ENCODE assay signal across 21 cellular contexts in the genomic region with DNA sequence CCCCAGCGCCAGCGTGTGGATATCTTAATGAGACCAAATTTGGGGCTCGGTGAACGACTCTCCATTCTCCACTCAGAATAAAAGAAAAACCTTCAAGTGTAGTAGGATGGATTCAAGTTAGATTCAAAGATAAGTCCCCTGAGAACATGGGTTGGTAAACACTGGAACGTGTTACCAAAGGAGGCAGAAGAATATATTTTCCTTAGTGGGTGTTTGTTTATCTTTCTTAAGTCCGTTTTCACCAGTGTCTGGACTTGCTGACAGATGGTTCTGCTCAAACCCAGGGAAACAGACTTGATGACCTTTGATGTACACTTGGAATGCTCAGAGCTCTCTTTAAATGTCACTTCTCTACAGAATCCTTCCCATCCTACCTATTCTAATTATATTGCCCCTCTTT.
"Had no signal": no experiment of that assay in that cellular context is flagged by ENCODE, and none has a peak within 500 bp of the region (broad histone marks: within the 10 kb centered on the region; RNA-seq: fewer than 3 reads in every experiment).

No MANE protein-coding gene starts in this region.

- H3K4me3 Mint-ChIP-seq: activated CD8-positive, alpha-beta T cell treated with anti-CD3 and anti-CD28 coated beads, Interleukin-2, amount 10 ng/mL, durations not matched to agents 7 days and 5 days; activated naive CD8-positive, alpha-beta T cell; memory B cell; nephron; stimulated activated naive B cell treated with anti-CD40 and anti-IgM and Interleukin-4, amounts not matched to agents 10 μg/mL and 1 μg/mL and 100 μg/mL, for 72 hours; type B pancreatic cell had no signal

- H3K4me1 ChIP-seq: breast epithelium, vagina had no signal

- H3K27me3 Mint-ChIP-seq: activated naive CD8-positive, alpha-beta T cell; type B pancreatic cell had no signal

- H3K4me1 Mint-ChIP-seq: memory B cell; stimulated activated naive B cell treated with anti-CD40 and anti-IgM and Interleukin-4, amounts not matched to agents 10 μg/mL and 1 μg/mL and 100 μg/mL, for 72 hours had no signal

- H3K27me3 ChIP-seq: breast epithelium, vagina had no signal

- H3K27ac Mint-ChIP-seq: activated CD8-positive, alpha-beta T cell treated with anti-CD3 and anti-CD28 coated beads, Interleukin-2, amount 10 ng/mL, durations not matched to agents 7 days and 5 days; activated naive CD8-positive, alpha-beta T cell; memory B cell; stimulated activated naive B cell treated with anti-CD40 and anti-IgM and Interleukin-4, amounts not matched to agents 10 μg/mL and 1 μg/mL and 100 μg/mL, for 72 hours; type B pancreatic cell had no signal

- H3K9me3 ChIP-seq: breast epithelium, vagina had no signal

- FAIRE-seq: frontal cortex, islet of Langerhans, small intestine had no signal

- H3K9me3 Mint-ChIP-seq: memory B cell; nephron; stimulated activated naive B cell treated with anti-CD40 and anti-IgM and Interleukin-4, amounts not matched to agents 10 μg/mL and 1 μg/mL and 100 μg/mL, for 72 hours; type B pancreatic cell had no signal

- H3K36me3 ChIP-seq: breast epithelium, vagina had no signal

- DNase-seq: activated CD4-positive, alpha-beta T cell treated with anti-CD3 and anti-CD28 coated beads for 1 hour; activated CD4-positive, alpha-beta T cell treated with anti-CD3 and anti-CD28 coated beads, Interleukin-2, amount 50 U/mL, for 1 hour; activated CD8-positive, alpha-beta T cell treated with anti-CD3 and anti-CD28 coated beads, Interleukin-2, amount 10 ng/mL, durations not matched to agents 7 days and 5 days; activated gamma-delta T cell treated with Interleukin-2 at 50 U/mL for 16 hours; amniotic stem cell; cerebellar nuclear complex; cortex of kidney; hypothalamus; small intestine; stimulated activated CD4-positive, alpha-beta T cell treated with anti-CD3 and anti-CD28 coated beads, Interleukin-15, amount 100 ng/mL, for 24 hours; stimulated activated naive B cell treated with anti-CD40 and anti-IgM and Interleukin-4, amounts not matched to agents 10 μg/mL and 1 μg/mL and 100 μg/mL, for 72 hours; T-helper 9 cell had no signal

- H3K27ac ChIP-seq: breast epithelium, epithelial cell of prostate, vagina had no signal

- H3K36me3 Mint-ChIP-seq: activated naive CD8-positive, alpha-beta T cell; memory B cell; stimulated activated naive B cell treated with anti-CD40 and anti-IgM and Interleukin-4, amounts not matched to agents 10 μg/mL and 1 μg/mL and 100 μg/mL, for 72 hours; type B pancreatic cell had no signal

- H3K4me3 ChIP-seq: breast epithelium, vagina had no signal
